In genomic region chr4:37826282-37827029, GRCh38 we compare ENCODE assay signal across 8 cellular contexts. TPM values are rescaled to one million over a fixed set of nuclear protein-coding genes. Genes with fewer than 3 reads are reported as not detected.
DNase-seq lines count a peak whose midpoint lies in the region; ATAC-seq and TF ChIP-seq lines count a peak whose summit lies in the region.

Gene PGM2, plus strand, starts transcription at chr4:37826686. Its CDS starts 47 bp downstream, at chr4:37826733.

- CTCF ChIA-PET in activated CD8-positive, alpha-beta T cell treated with anti-CD3 and anti-CD28 coated beads for 36 hours (lab: Charles Lee), result interaction anchor here (1.0 to 1.7 kb wide), 4 partner anchors 9 to 207 kb away, joined by 3 to 4 read pairs (median 4); no protein-coding TSS in a partner anchor

- DNase-seq in CD14-positive monocyte (ENCODE audit: low spot score), result peak; percentile 75
- peak; percentile 23 for DNase-seq in NCI-H748 treated with DMSO at 0.1 percent for 48 hours (lab: John Stamatoyannopoulos, UW)
- DNase-seq in activated CD8-positive, alpha-beta T cell treated with anti-CD3 and anti-CD28 coated beads for 36 hours, result peak; percentile 94
- DNase-seq in effector CD4-positive, alpha-beta T cell, result peak; percentile 88
- DNase-seq in lung microvascular endothelial cell (ENCODE audit: low read depth in 2 of 2), result peak; percentile 80 to 91
- peak; percentile 76 for DNase-seq in stimulated activated CD8-positive, alpha-beta memory T cell treated with anti-CD3 and anti-CD28 coated beads, Interleukin-12 subunit alpha, Interleukin-12 subunit beta, amount 100 ng/mL, for 1 hour (ENCODE audit: low read depth)

- peaks cover 16 to 18% of the 10 kb centered on the region in 2 donors for H3K36me3 Mint-ChIP-seq in CD14-positive monocyte
- peaks cover 20% of the 10 kb centered on the region for H3K36me3 Mint-ChIP-seq in activated CD8-positive, alpha-beta T cell treated with anti-CD3 and anti-CD28 coated beads for 36 hours (ENCODE audit: low read depth)

- intact Hi-C loops in CD14-positive monocyte (cut with micrococcal nuclease), result loop anchor here in 1 of 2 donors (10.0 kb wide), 2 partner anchors 68 to 222 kb away; partner anchors contain the start of gene TBC1D1
- intact Hi-C loops in activated CD8-positive, alpha-beta T cell treated with anti-CD3 and anti-CD28 coated beads for 36 hours (cut with micrococcal nuclease), result loop anchor here (2.0 to 10.0 kb wide), 2 partner anchors 64 to 148 kb away; partner anchors contain the start of gene TBC1D1

- peaks cover 40% of the 10 kb centered on the region for H3K4me1 Mint-ChIP-seq in CD14-positive monocyte
- peaks cover 28% of the 10 kb centered on the region for H3K4me1 Mint-ChIP-seq in activated CD8-positive, alpha-beta T cell treated with anti-CD3 and anti-CD28 coated beads for 36 hours (ENCODE audit: low read depth)

- H3K9me3 Mint-ChIP-seq in CD14-positive monocyte, result peaks cover 0 to 2% (median 0%) of the 10 kb centered on the region in 7 donors
- no peaks in the 10 kb centered on the region for H3K9me3 Mint-ChIP-seq in activated CD8-positive, alpha-beta T cell treated with anti-CD3 and anti-CD28 coated beads for 36 hours

- H3K4me3 Mint-ChIP-seq in CD14-positive monocyte, result peak within 1 kb of the TSS; percentile 98 to 100
- peak within 1 kb of the TSS; percentile 97 for H3K4me3 Mint-ChIP-seq in activated CD8-positive, alpha-beta T cell treated with anti-CD3 and anti-CD28 coated beads for 36 hours

- peaks cover 0 to 2% (median 0%) of the 10 kb centered on the region in 3 donors for H3K27me3 Mint-ChIP-seq in CD14-positive monocyte (ENCODE audit: low read depth in 3 of 3)
- no peaks in the 10 kb centered on the region for H3K27me3 Mint-ChIP-seq in activated CD8-positive, alpha-beta T cell treated with anti-CD3 and anti-CD28 coated beads for 36 hours

- peak within 1 kb of the TSS; percentile 87 to 98 (median 97) for H3K27ac Mint-ChIP-seq in CD14-positive monocyte
- H3K27ac Mint-ChIP-seq in activated CD8-positive, alpha-beta T cell treated with anti-CD3 and anti-CD28 coated beads for 36 hours, result peak within 1 kb of the TSS; percentile 90

- TF ChIP-seq CTCF in CD14-positive monocyte (IDR thresholded peaks at IDR 0.05), result no peak
- TF ChIP-seq CTCF in activated CD8-positive, alpha-beta T cell treated with anti-CD3 and anti-CD28 coated beads for 36 hours (IDR thresholded peaks at IDR 0.05), result no peak

- POLR2A ChIA-PET in activated CD8-positive, alpha-beta T cell treated with anti-CD3 and anti-CD28 coated beads for 36 hours (lab: Charles Lee), result interaction anchor here (0.6 to 2.5 kb wide), 13 partner anchors 9 to 334 kb away, joined by 3 to 8 read pairs (median 3); no protein-coding TSS in a partner anchor

- ATAC-seq in GM19351 (IDR thresholded peaks at IDR 0.05; ENCODE audit: unreplicated experiment) (peak; percentile 94), HG03520 (IDR thresholded peaks at IDR 0.05; ENCODE audit: unreplicated experiment) (peak; percentile 97)
- ATAC-seq in activated CD8-positive, alpha-beta T cell treated with anti-CD3 and anti-CD28 coated beads for 36 hours, result peak; percentile 98

RNA-seq across cellular contexts. Expression of gene PGM2, which starts in this region (rescaled TPM):
- polyA plus RNA-seq in CD14-positive monocyte, result 10 to 100 TPM; 46.2 to 48.6 TPM
- 10 to 100 TPM; 63.0 to 67.6 TPM for total RNA-seq in activated CD8-positive, alpha-beta T cell treated with anti-CD3 and anti-CD28 coated beads for 36 hours
- 21.8 and 22.2 TPM in 2 replicates for total RNA-seq in lung microvascular endothelial cell

Comparison
In these comparisons a context has a peak if more than half of its experiments do, and no peak if none do; other contexts are left out.
1. Peak in every context shown above with its lines: DNase-seq and ATAC-seq.
2. DNase-seq: peak in every context shown above with its lines; median percentile 94 in activated CD8-positive, alpha-beta T cell treated with anti-CD3 and anti-CD28 coated beads for 36 hours; 88 in effector CD4-positive, alpha-beta T cell; 86 in lung microvascular endothelial cell; 76 in stimulated activated CD8-positive, alpha-beta memory T cell treated with anti-CD3 and anti-CD28 coated beads, Interleukin-12 subunit alpha, Interleukin-12 subunit beta, amount 100 ng/mL, for 1 hour; 75 in CD14-positive monocyte; 23 in NCI-H748 treated with DMSO at 0.1 percent for 48 hours.